9 cellular contexts compared by ENCODE assay signal in the genomic region with DNA sequence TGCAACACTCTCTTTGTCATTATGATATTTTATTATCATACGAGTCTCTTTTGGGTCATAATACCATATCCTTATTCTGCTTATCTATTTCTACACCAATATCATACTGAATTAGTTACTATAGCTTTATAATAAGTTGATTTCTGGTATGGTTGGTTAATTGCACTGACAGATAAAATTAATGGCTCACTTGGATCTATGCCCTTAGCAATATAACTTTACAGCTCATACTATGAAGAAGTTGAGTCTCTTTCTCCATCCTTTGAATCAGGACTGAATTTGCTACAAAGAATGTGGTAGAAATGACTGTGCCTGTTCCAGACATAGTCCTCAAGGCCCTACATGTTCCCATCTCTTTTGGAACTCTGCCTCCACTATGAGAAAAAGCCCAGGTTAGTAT.
"Had no signal": no experiment of that assay in that cellular context is flagged by ENCODE, and none has a peak within 500 bp of the region (broad histone marks: within the 10 kb centered on the region; RNA-seq: fewer than 3 reads in every experiment).

No MANE protein-coding gene starts in this region.

- H3K9me3 Mint-ChIP-seq: GM23338, HFFc6 had no signal

- ATAC-seq: GM23338, HCT116, K562 had no signal

- H3K4me3 Mint-ChIP-seq: GM23338, HFFc6 had no signal

- H3K27ac Mint-ChIP-seq: GM23338, HFFc6 had no signal

- H3K4me3 ChIP-seq: GM23338, HAP-1, K562 had no signal

- FAIRE-seq: HTR-8/SVneo, K562 had no signal

- DNase-seq: H7, HFFc6, IMR-90, KG1 had no signal

- H3K9me3 ChIP-seq: HAP-1 had no signal

- H3K36me3 ChIP-seq: HAP-1 had no signal

- H2AFZ ChIP-seq: GM23338 had no signal

- H3K4me2 ChIP-seq: GM23338 had no signal
